Comparison of ENCODE assay signal across 27 cellular contexts in genomic region chr5:58450018-58450417, GRCh38. TPM values are rescaled to one million over a fixed set of nuclear protein-coding genes. Genes with fewer than 3 reads are reported as not detected.
"Had no signal": no experiment of that assay in that cellular context is flagged by ENCODE, and none has a peak within 500 bp of the region (broad histone marks: within the 10 kb centered on the region; RNA-seq: fewer than 3 reads in every experiment).

No MANE protein-coding gene starts in this region.

- H3K4me1 ChIP-seq: adrenal gland, colonic mucosa, prostate gland, tibial artery had no signal

- H3K9me3 ChIP-seq: adrenal gland, ascending aorta, breast epithelium, colonic mucosa, esophagus squamous epithelium, neutrophil, ovary, prostate gland, right atrium auricular region, tibial artery had no signal

- ATAC-seq: activated T-helper 17 cell treated with anti-CD3 and anti-CD28 coated beads, Interleukin-2, amount 50 U/mL, for 72 hours; effector memory CD8-positive, alpha-beta T cell; heart right ventricle; left ventricle myocardium superior; WTC11 had no signal

- DNase-seq: activated naive CD4-positive, alpha-beta T cell; activated T-cell treated with anti-CD3 and anti-CD28 coated beads, Interleukin-2, amount 50 U/mL, for 24 hours; adrenal gland; colonic mucosa; effector memory CD8-positive, alpha-beta T cell; esophagus squamous epithelium; heart right ventricle; left ventricle myocardium superior; ovary; stimulated activated CD4-positive, alpha-beta T cell treated with anti-CD3 and anti-CD28 coated beads, Interleukin-1b, Interleukin-23, amount 100 ng/mL, for 48 hours; substantia nigra; T-helper 1 cell; tibial artery had no signal

- H3K36me3 ChIP-seq: colonic mucosa, neutrophil, ovary, prostate gland had no signal

- H3K27ac ChIP-seq: adrenal gland, ascending aorta, colonic mucosa, esophagus squamous epithelium, neutrophil, ovary, prostate gland, right atrium auricular region, tibial artery had no signal

- H3K27me3 ChIP-seq: adrenal gland, ascending aorta, breast epithelium, colonic mucosa, dorsolateral prefrontal cortex, esophagus squamous epithelium, heart right ventricle, neutrophil, ovary, right atrium auricular region, tibial artery had no signal

- FAIRE-seq: endothelial cell of umbilical vein, TTC549, urothelium cell line had no signal

- H3K4me3 ChIP-seq: adrenal gland, ascending aorta, breast epithelium, colonic mucosa, dorsolateral prefrontal cortex, esophagus squamous epithelium, heart right ventricle, ovary, prostate gland, right atrium auricular region, tibial artery had no signal

RNA-seq across cellular contexts. Expression of gene GAPT, which starts 41.2 kb away (rescaled TPM):
- total RNA-seq: activated T-helper 17 cell treated with anti-CD3 and anti-CD28 coated beads, Interleukin-2, amount 50 U/mL, for 72 hours; ascending aorta; endothelial cell of umbilical vein; fibroblast of villous mesenchyme; mammary epithelial cell; skeletal muscle tissue; WTC11 had no signal
- polyA plus RNA-seq: endothelial cell of umbilical vein, mammary epithelial cell had no signal
